1 cellular context compared by ENCODE assay signal in genomic region chr3:175443682-175444081, GRCh38.
TF ChIP-seq lines count a peak whose summit lies in the region.

No MANE protein-coding gene starts in this region.

TF ChIP-seq in K562, 482 proteins besides CTCF, POLR2A, EP300 and RAD21:
- TF ChIP-seq ZNF518B (CRISPR knock-in tag; IDR thresholded peaks at IDR 0.05) (no peak), ZNF316 (IDR thresholded peaks at IDR 0.05) (0 out of 2 replicates have a peak, but pooled peaks have one; percentile 9)
